Comparison of ENCODE assay signal across 24 cellular contexts in the genomic region with DNA sequence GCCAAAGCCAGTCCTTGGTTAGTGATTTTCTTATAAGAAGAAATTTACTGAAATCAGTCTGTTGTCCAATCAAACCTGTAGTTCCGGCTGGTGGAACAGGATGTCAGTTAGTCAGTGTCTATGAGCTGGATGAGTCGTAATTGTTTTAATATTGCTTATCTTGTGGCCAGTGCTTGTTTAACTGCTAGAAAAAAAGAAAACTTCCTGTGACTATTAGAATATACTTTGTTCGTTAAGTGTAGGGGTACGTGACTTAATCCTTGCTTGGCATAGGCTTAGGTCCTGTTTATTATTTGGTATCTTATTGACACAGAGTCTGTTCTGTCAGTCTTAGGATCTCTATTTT.
DNase-seq lines count a peak whose midpoint lies in the region; ATAC-seq and TF ChIP-seq lines count a peak whose summit lies in the region.
"Had no signal": no experiment of that assay in that cellular context is flagged by ENCODE, and none has a peak within 500 bp of the region (broad histone marks: within the 10 kb centered on the region; RNA-seq: fewer than 3 reads in every experiment).

No MANE protein-coding gene starts in this region.

- H3K9ac ChIP-seq in SK-N-SH, result no peak overlapping the region
- H3K9ac ChIP-seq: KMS-11 had no signal

- no peak overlapping the region for H3K4me2 ChIP-seq in SK-N-SH
- H3K4me2 ChIP-seq: KMS-11 had no signal

- H3F3A ChIP-seq in SK-N-SH (replicated peaks; ENCODE audit: insufficient read depth), result no peaks in the 10 kb centered on the region

- POLR2A ChIA-PET in SK-N-SH (lab: Yijun Ruan, JAX), result no interaction called here

- TF ChIP-seq RAD21 in SK-N-SH (IDR thresholded peaks at IDR 0.05; ENCODE audit: low read length), result no peak

- 79% methylated on average over 4 of the region's 4 CpGs for WGBS in SK-N-SH (ENCODE audit: low lambda C conversion rate)

- H4K20me1 ChIP-seq in SK-N-SH (ENCODE audit: insufficient read depth), result no peaks in the 10 kb centered on the region

- peak overlapping the region; percentile 51; the same call in 1 of the 2 replicates for H2AFZ ChIP-seq in SK-N-SH (ENCODE audit: low read depth)

- H3K27me3 ChIP-seq in SK-N-SH (ENCODE audit: insufficient read depth), result no peaks in the 10 kb centered on the region
- H3K27me3 ChIP-seq: Peyer's patch, SJSA1 had no signal

- TF ChIP-seq CTCF in SK-N-SH (IDR thresholded peaks at IDR 0.05) (no peak), VCaP (conservative IDR thresholded peaks at IDR 0.05) (no peak)

- no peak for TF ChIP-seq EP300 in SK-N-SH (IDR thresholded peaks at IDR 0.05; ENCODE audit: borderline replicate concordance in 1 of 2, low read depth in 1 of 2, low read length in 1 of 2)

- H3K4me3 ChIP-seq in SK-N-SH (ENCODE audit: low read depth in 2 of 2, low read length in 1 of 2) (no peak overlapping the region), skeletal muscle cell (ENCODE audit: low read depth, low read length) (no peak overlapping the region)
- H3K4me3 ChIP-seq: Peyer's patch, SJSA1 had no signal

- H3K9me2 ChIP-seq in SK-N-SH, result no peaks in the 10 kb centered on the region

- CTCF ChIA-PET in SK-N-SH (lab: Yijun Ruan, JAX), result no interaction called here

- H3K9me3 ChIP-seq in SK-N-SH, result no peaks in the 10 kb centered on the region
- H3K9me3 ChIP-seq: Peyer's patch, SJSA1 had no signal

- H3K4me1 ChIP-seq in SK-N-SH (ENCODE audit: control insufficient read depth in 1 of 2, insufficient read depth in 2 of 2, low read depth in 1 of 2, low read length in 1 of 2), result no peaks in the 10 kb centered on the region
- H3K4me1 ChIP-seq: Peyer's patch, SJSA1 had no signal

- no peak overlapping the region for H3K27ac ChIP-seq in SK-N-SH (ENCODE audit: low read depth in 2 of 2, low read length in 1 of 2)
- H3K27ac ChIP-seq in VCaP, result peak overlapping the region; percentile 59
- H3K27ac ChIP-seq in epithelial cell of prostate, result peak overlapping the region; percentile 25
- H3K27ac ChIP-seq: 22Rv1, HL-60, KMS-11, Peyer's patch, SJSA1 had no signal

- no peaks in the 10 kb centered on the region for H3K36me3 ChIP-seq in SK-N-SH (replicated peaks in 1 of 2; ENCODE audit: control insufficient read depth in 1 of 2, insufficient read depth in 2 of 2, low read length in 1 of 2)
- H3K36me3 ChIP-seq: Peyer's patch, SJSA1 had no signal

- ATAC-seq in SK-N-SH treated with all-trans-retinoic acid at 6 μM for 48 hours, result no peak
- ATAC-seq in HG03025 (IDR thresholded peaks at IDR 0.05; ENCODE audit: low FRiP score, unreplicated experiment), result no peak
- ATAC-seq: Right ventricle myocardium inferior had no signal

- no peaks in the 10 kb centered on the region for H3K79me2 ChIP-seq in SK-N-SH (ENCODE audit: insufficient read depth)

- DNase-seq in SK-N-SH, result no peak
- peak; percentile 40 for DNase-seq in epithelial cell of prostate (ENCODE audit: low read depth, low spot score)
- peak; percentile 2 for DNase-seq in skeletal muscle cell (ENCODE audit: low read depth)
- no peak for DNase-seq in midbrain (lab: John Stamatoyannopoulos, UW)
- no peak for DNase-seq in stimulated activated CD8-positive, alpha-beta memory T cell treated with anti-CD3 and anti-CD28 coated beads, Interleukin-4, amount 100 ng/mL, for 48 hours
- DNase-seq: C1 segment of cervical spinal cord; CD8-positive, alpha-beta memory T cell; DMS53; NCI-H1092 treated with DMSO at 0.1 percent for 48 hours; NCI-H1436 treated with DMSO at 0.1 percent for 48 hours; NCI-H1930; NCI-H510A treated with DMSO at 0.1 percent for 48 hours; NCI-H748 treated with DMSO at 0.1 percent for 48 hours; NK-92 treated with Interleukin-12 subunit alpha and Interleukin-12 subunit beta, amount 100 ng/mL, for 24 hours; Peyer's patch; SW 1271 had no signal

TF ChIP-seq in SK-N-SH, 30 proteins besides CTCF, POLR2A, EP300 and RAD21 (continues in another document):
- no peak for TF ChIP-seq SIN3A (IDR thresholded peaks at IDR 0.05; ENCODE audit: borderline replicate concordance, low read depth, low read length)
- no peak for TF ChIP-seq ELF1 (IDR thresholded peaks at IDR 0.05)
- TF ChIP-seq, protein P1, sequence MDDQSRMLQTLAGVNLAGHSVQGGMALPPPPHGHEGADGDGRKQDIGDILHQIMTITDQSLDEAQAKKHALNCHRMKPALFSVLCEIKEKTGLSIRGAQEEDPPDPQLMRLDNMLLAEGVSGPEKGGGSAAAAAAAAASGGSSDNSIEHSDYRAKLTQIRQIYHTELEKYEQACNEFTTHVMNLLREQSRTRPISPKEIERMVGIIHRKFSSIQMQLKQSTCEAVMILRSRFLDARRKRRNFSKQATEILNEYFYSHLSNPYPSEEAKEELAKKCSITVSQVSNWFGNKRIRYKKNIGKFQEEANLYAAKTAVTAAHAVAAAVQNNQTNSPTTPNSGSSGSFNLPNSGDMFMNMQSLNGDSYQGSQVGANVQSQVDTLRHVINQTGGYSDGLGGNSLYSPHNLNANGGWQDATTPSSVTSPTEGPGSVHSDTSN (IDR thresholded peaks at IDR 0.05), result no peak
- TF ChIP-seq, protein P2, sequence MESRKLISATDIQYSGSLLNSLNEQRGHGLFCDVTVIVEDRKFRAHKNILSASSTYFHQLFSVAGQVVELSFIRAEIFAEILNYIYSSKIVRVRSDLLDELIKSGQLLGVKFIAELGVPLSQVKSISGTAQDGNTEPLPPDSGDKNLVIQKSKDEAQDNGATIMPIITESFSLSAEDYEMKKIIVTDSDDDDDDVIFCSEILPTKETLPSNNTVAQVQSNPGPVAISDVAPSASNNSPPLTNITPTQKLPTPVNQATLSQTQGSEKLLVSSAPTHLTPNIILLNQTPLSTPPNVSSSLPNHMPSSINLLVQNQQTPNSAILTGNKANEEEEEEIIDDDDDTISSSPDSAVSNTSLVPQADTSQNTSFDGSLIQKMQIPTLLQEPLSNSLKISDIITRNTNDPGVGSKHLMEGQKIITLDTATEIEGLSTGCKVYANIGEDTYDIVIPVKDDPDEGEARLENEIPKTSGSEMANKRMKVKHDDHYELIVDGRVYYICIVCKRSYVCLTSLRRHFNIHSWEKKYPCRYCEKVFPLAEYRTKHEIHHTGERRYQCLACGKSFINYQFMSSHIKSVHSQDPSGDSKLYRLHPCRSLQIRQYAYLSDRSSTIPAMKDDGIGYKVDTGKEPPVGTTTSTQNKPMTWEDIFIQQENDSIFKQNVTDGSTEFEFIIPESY (IDR thresholded peaks at IDR 0.05; ENCODE audit: borderline replicate concordance, low read depth), result no peak
- TF ChIP-seq POLR2AphosphoS5 (IDR thresholded peaks at IDR 0.05; ENCODE audit: low read depth, low read length), result no peak
- no peak for TF ChIP-seq EZH2phosphoT487 (IDR thresholded peaks at IDR 0.05; ENCODE audit: borderline replicate concordance, low read depth)
- no peak for TF ChIP-seq RFX5 (IDR thresholded peaks at IDR 0.05; ENCODE audit: low read length)
- no peak for TF ChIP-seq GABPA (IDR thresholded peaks at IDR 0.05; ENCODE audit: low read depth)
- TF ChIP-seq CHD2 (IDR thresholded peaks at IDR 0.05; ENCODE audit: low read length, partially characterized antibody), result no peak
- no peak for TF ChIP-seq TEAD4 (IDR thresholded peaks at IDR 0.05; ENCODE audit: borderline replicate concordance, insufficient read depth)

TF ChIP-seq in SK-N-SH treated with all-trans-retinoic acid at 6 μM for 48 hours, 23 proteins besides CTCF, POLR2A, EP300 and RAD21 (continues in another document):
- TF ChIP-seq ZNF70 (CRISPR knock-in tag; IDR thresholded peaks at IDR 0.05) (no peak), OSR1 (CRISPR knock-in tag; IDR thresholded peaks at IDR 0.05) (no peak), ZNF565 (CRISPR knock-in tag; conservative IDR thresholded peaks at IDR 0.05; ENCODE audit: low read depth) (no peak), GLIS3 (CRISPR knock-in tag; IDR thresholded peaks at IDR 0.05) (no peak), ISL1 (CRISPR knock-in tag; IDR thresholded peaks at IDR 0.05) (no peak), PPARA (CRISPR knock-in tag; IDR thresholded peaks at IDR 0.05; ENCODE audit: borderline replicate concordance) (no peak), ZFP3 (CRISPR knock-in tag; IDR thresholded peaks at IDR 0.05) (no peak), ESRRG (CRISPR knock-in tag; IDR thresholded peaks at IDR 0.05) (no peak)
- TF ChIP-seq, protein P3, sequence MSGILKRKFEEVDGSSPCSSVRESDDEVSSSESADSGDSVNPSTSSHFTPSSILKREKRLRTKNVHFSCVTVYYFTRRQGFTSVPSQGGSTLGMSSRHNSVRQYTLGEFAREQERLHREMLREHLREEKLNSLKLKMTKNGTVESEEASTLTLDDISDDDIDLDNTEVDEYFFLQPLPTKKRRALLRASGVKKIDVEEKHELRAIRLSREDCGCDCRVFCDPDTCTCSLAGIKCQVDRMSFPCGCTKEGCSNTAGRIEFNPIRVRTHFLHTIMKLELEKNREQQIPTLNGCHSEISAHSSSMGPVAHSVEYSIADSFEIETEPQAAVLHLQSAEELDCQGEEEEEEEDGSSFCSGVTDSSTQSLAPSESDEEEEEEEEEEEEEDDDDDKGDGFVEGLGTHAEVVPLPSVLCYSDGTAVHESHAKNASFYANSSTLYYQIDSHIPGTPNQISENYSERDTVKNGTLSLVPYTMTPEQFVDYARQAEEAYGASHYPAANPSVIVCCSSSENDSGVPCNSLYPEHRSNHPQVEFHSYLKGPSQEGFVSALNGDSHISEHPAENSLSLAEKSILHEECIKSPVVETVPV (CRISPR knock-in tag; IDR thresholded peaks at IDR 0.05), result no peak
- TF ChIP-seq, protein P4, sequence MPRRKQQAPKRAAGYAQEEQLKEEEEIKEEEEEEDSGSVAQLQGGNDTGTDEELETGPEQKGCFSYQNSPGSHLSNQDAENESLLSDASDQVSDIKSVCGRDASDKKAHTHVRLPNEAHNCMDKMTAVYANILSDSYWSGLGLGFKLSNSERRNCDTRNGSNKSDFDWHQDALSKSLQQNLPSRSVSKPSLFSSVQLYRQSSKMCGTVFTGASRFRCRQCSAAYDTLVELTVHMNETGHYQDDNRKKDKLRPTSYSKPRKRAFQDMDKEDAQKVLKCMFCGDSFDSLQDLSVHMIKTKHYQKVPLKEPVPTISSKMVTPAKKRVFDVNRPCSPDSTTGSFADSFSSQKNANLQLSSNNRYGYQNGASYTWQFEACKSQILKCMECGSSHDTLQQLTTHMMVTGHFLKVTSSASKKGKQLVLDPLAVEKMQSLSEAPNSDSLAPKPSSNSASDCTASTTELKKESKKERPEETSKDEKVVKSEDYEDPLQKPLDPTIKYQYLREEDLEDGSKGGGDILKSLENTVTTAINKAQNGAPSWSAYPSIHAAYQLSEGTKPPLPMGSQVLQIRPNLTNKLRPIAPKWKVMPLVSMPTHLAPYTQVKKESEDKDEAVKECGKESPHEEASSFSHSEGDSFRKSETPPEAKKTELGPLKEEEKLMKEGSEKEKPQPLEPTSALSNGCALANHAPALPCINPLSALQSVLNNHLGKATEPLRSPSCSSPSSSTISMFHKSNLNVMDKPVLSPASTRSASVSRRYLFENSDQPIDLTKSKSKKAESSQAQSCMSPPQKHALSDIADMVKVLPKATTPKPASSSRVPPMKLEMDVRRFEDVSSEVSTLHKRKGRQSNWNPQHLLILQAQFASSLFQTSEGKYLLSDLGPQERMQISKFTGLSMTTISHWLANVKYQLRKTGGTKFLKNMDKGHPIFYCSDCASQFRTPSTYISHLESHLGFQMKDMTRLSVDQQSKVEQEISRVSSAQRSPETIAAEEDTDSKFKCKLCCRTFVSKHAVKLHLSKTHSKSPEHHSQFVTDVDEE (CRISPR knock-in tag; IDR thresholded peaks at IDR 0.05), result no peak

Comparison
In these comparisons a context has a peak if more than half of its experiments do, and no peak if none do; other contexts are left out.
1. DNase-seq: peak in epithelial cell of prostate (single experiment) and skeletal muscle cell (single experiment); none in SK-N-SH (single experiment), midbrain (single experiment) and stimulated activated CD8-positive, alpha-beta memory T cell treated with anti-CD3 and anti-CD28 coated beads, Interleukin-4, amount 100 ng/mL, for 48 hours (single experiment).
2. H3K27ac ChIP-seq: peak in VCaP (single experiment) and epithelial cell of prostate (single experiment); none in SK-N-SH (0 of 2).